In genomic region chr16:674968-675883, GRCh38 we compare ENCODE assay signal across 8 cellular contexts. TPM values are rescaled to one million over a fixed set of nuclear protein-coding genes. Genes with fewer than 3 reads are reported as not detected.
DNase-seq lines count a peak whose midpoint lies in the region; ATAC-seq and TF ChIP-seq lines count a peak whose summit lies in the region.

Gene RHBDL1 (plus strand): TSS chr16:675671. CDS start chr16:675791, 120 bp downstream.

- intact Hi-C loops in breast epithelium (cut with DNase I; ENCODE audit: low total_unique reads) (no loop called here), MCF 10A (cut with micrococcal nuclease) (no loop called here)

- TF ChIP-seq POLR2A in breast epithelium (IDR thresholded peaks at IDR 0.05) (no peak), upper lobe of left lung (IDR thresholded peaks at IDR 0.05) (no peak)

- no peak for TF ChIP-seq EP300 in upper lobe of left lung (IDR thresholded peaks at IDR 0.05)

- BruUV-seq in MCF 10A (replicated peaks; lab: Mats Ljungman, UMichigan): no TSS peak

- CTCF ChIA-PET in MCF 10A (lab: Yijun Ruan, JAX): no interaction called here

- DNase-seq in breast epithelium (ENCODE audit: low spot score in 2 of 2) (no peak), MCF 10A (ENCODE audit: unreplicated experiment) (no peak), iris pigment epithelial cell (ENCODE audit: low read depth) (peak; percentile 65), upper lobe of left lung (peak in 1 of 2 donors; percentile 90), NCI-H526 treated with DMSO at 0.1 percent for 48 hours (lab: John Stamatoyannopoulos, UW) (no peak), RPMI8226 (no peak)

- H3K4me3 Mint-ChIP-seq in MCF 10A (ENCODE audit: unreplicated experiment): no peak within 1 kb of the TSS

- H3K9me3 Mint-ChIP-seq in MCF 10A (ENCODE audit: unreplicated experiment): no peaks in the 10 kb centered on the region

- H3K4me1 Mint-ChIP-seq in MCF 10A (ENCODE audit: insufficient read depth, unreplicated experiment): no peaks in the 10 kb centered on the region

- no peak for TF ChIP-seq CTCF in breast epithelium (IDR thresholded peaks at IDR 0.05)
- no peak for TF ChIP-seq CTCF in MCF 10A (IDR thresholded peaks at IDR 0.05; ENCODE audit: unreplicated experiment)
- TF ChIP-seq CTCF in upper lobe of left lung (IDR thresholded peaks at IDR 0.05): no peak

- no peak within 1 kb of the TSS for H3K27ac Mint-ChIP-seq in MCF 10A (ENCODE audit: low read depth, unreplicated experiment)

- no peaks in the 10 kb centered on the region for H3K27me3 Mint-ChIP-seq in MCF 10A (ENCODE audit: insufficient read depth, unreplicated experiment)

- no peaks in the 10 kb centered on the region for H3K9me3 ChIP-seq in breast epithelium
- no peaks in the 10 kb centered on the region for H3K9me3 ChIP-seq in upper lobe of left lung

- 4 to 14% methylated on average over 12 to 24 of the region's 73 CpGs for WGBS in upper lobe of left lung, 2 donors

- H3K36me3 ChIP-seq in breast epithelium: peaks cover 7% of the 10 kb centered on the region
- H3K36me3 ChIP-seq in upper lobe of left lung: peaks cover 22 to 39% (median 35%) of the 10 kb centered on the region in 4 donors

- POLR2A ChIA-PET in MCF 10A (lab: Yijun Ruan, JAX): interaction anchor here (0.6 to 2.0 kb wide), 9 partner anchors 9 to 85 kb away, joined by 3 to 17 read pairs (median 3); partner anchors contain the start of genes JMJD8, RAB40C, WDR24 and WDR90

- no peaks in the 10 kb centered on the region for H3K27me3 ChIP-seq in breast epithelium
- H3K27me3 ChIP-seq in upper lobe of left lung: no peaks in the 10 kb centered on the region

- H3K36me3 Mint-ChIP-seq in MCF 10A (ENCODE audit: insufficient read depth, unreplicated experiment): peaks cover 47% of the 10 kb centered on the region

- H3K4me1 ChIP-seq in breast epithelium (peaks cover 0 to 9% of the 10 kb centered on the region in 2 donors), upper lobe of left lung (peaks cover 13 to 45% (median 21%) of the 10 kb centered on the region in 4 donors)

- H3K4me3 ChIP-seq in breast epithelium: peak within 1 kb of the TSS; percentile 25 to 67 (median 33)
- peak within 1 kb of the TSS in 3 of 4 donors; percentile 21 to 37 (median 24) for H3K4me3 ChIP-seq in upper lobe of left lung

- H3K27ac ChIP-seq in breast epithelium (peak within 1 kb of the TSS in 1 of 2 donors; percentile 7), angular gyrus (ENCODE audit: low read depth, low read length) (peak within 1 kb of the TSS; percentile 55), upper lobe of left lung (no peak within 1 kb of the TSS)

- ATAC-seq in upper lobe of left lung (ENCODE audit: low FRiP score in 2 of 2) (no peak), HG02588 (IDR thresholded peaks at IDR 0.05; ENCODE audit: unreplicated experiment) (no peak)

RNA-seq across cellular contexts. Expression of gene RHBDL1, which starts in this region (rescaled TPM):
- 1 to 10 TPM in 2 of 3 donors, under 1 TPM in 1; 0.48 to 2.3 (median 1.0) TPM for total RNA-seq in breast epithelium
- total RNA-seq in MCF 10A (2022): 3.0 and 4.5 TPM in 2 replicates
- total RNA-seq in upper lobe of left lung: 1 to 10 TPM in 2 of 6 donors, under 1 TPM in 3, not detected in 1; 0.59 to 2.1 (median 0.76) TPM
